9 cellular contexts compared by ENCODE assay signal in the genomic region with DNA sequence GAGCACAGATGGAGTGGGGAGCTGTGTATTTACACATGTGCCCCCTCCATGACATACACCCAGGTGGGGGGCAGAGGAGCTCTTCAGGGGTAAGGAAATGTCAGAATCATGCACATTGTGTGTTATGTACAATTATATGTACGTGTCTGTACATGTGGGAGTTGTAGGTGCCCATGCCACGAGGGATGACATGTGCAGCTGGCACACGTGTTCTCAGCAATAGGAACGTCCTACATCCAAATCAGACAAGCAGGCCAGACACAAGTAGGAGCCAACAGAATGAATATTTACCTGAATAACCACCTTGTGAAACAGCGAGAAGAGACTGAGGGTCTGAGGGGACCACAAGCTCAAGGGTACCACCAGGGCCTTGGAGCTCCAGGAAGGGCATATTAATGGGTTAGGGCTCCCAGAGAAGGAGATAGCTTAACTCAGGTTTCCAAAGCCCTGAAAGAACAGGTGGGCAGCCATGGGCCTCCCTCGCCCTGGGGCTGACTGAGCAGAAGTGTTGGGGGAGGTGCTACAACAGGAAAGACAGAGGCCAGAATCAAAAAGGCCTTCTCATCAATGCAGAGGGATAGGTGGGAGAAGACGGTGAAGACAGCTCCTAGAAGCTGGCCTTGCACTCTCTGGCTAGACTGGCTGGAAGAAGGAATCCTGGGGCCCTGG. TPM values are rescaled to one million over a fixed set of nuclear protein-coding genes. Genes with fewer than 3 reads are reported as not detected.
DNase-seq lines count a peak whose midpoint lies in the region; ATAC-seq and TF ChIP-seq lines count a peak whose summit lies in the region.
"Had no signal": no experiment of that assay in that cellular context is flagged by ENCODE, and none has a peak within 500 bp of the region (broad histone marks: within the 10 kb centered on the region; RNA-seq: fewer than 3 reads in every experiment).

No MANE protein-coding gene starts in this region.

- H3K27me3 ChIP-seq in adipocyte (replicated peaks; ENCODE audit: control insufficient read depth, insufficient read depth, low read length): no peaks in the 10 kb centered on the region
- peaks cover 30% of the 10 kb centered on the region for H3K27me3 ChIP-seq in lower lobe of right lung (ENCODE audit: low read depth)
- no peaks in the 10 kb centered on the region for H3K27me3 ChIP-seq in tibial artery

- H3K27ac Mint-ChIP-seq in activated CD8-positive, alpha-beta T cell treated with anti-CD3 and anti-CD28 coated beads for 36 hours: no peak overlapping the region
- H3K27ac Mint-ChIP-seq: activated CD8-positive, alpha-beta T cell treated with anti-CD3 and anti-CD28 coated beads, Interleukin-2, amount 10 ng/mL, durations not matched to agents 7 days and 5 days had no signal

- H3K36me3 Mint-ChIP-seq in activated CD8-positive, alpha-beta T cell treated with anti-CD3 and anti-CD28 coated beads for 36 hours (ENCODE audit: low read depth): no peaks in the 10 kb centered on the region

- peaks cover 50% of the 10 kb centered on the region for H3K36me3 ChIP-seq in adipocyte (ENCODE audit: control insufficient read depth, insufficient read depth, low read length, severe bottlenecking)
- peaks cover 6% of the 10 kb centered on the region for H3K36me3 ChIP-seq in lower lobe of right lung
- peaks cover under 1 to 40% (median 20%) of the 10 kb centered on the region in 3 donors for H3K36me3 ChIP-seq in tibial artery

- peak overlapping the region; percentile 34 for H3K27ac ChIP-seq in lower lobe of right lung
- H3K27ac ChIP-seq in tibial artery: peak overlapping the region; percentile 83

- peaks cover 29% of the 10 kb centered on the region for H3K4me1 Mint-ChIP-seq in activated CD8-positive, alpha-beta T cell treated with anti-CD3 and anti-CD28 coated beads for 36 hours (ENCODE audit: low read depth)

- H3K4me1 ChIP-seq in adipocyte (ENCODE audit: control insufficient read depth, insufficient read depth, low read length) (peaks cover 56% of the 10 kb centered on the region), lower lobe of right lung (peaks cover 42% of the 10 kb centered on the region), tibial artery (peaks cover 4 to 94% (median 61%) of the 10 kb centered on the region in 4 donors)

- H3K9me3 Mint-ChIP-seq in activated CD8-positive, alpha-beta T cell treated with anti-CD3 and anti-CD28 coated beads for 36 hours: no peaks in the 10 kb centered on the region

- H3K9me3 ChIP-seq in adipocyte (ENCODE audit: control insufficient read depth, low read length) (no peaks in the 10 kb centered on the region), lower lobe of right lung (no peaks in the 10 kb centered on the region), tibial artery (no peaks in the 10 kb centered on the region)

- POLR2A ChIA-PET in activated CD8-positive, alpha-beta T cell treated with anti-CD3 and anti-CD28 coated beads for 36 hours (lab: Charles Lee): interaction anchor here (1.0 to 1.6 kb wide), 2 partner anchors 44 to 57 kb away, joined by 3 to 4 read pairs; no protein-coding TSS in a partner anchor

- intact Hi-C loops in lower lobe of right lung (cut with DNase I) (no loop called here), tibial artery (cut with DNase I; ENCODE audit: low total_unique reads) (loop anchor here (2.0 kb wide), 1 partner anchor 30 kb away; no protein-coding TSS in a partner anchor)
- intact Hi-C loops in activated CD8-positive, alpha-beta T cell treated with anti-CD3 and anti-CD28 coated beads for 36 hours (cut with micrococcal nuclease): loop anchor here (5.0 kb wide), 1 partner anchor 38 kb away; no protein-coding TSS in a partner anchor

- DNase-seq in NCI-H345 (lab: John Stamatoyannopoulos, UW) (peak; percentile 28), NCI-H345 treated with DMSO at 0.1 percent for 48 hours (lab: John Stamatoyannopoulos, UW; ENCODE audit: unreplicated experiment) (no peak), adipocyte (ENCODE audit: low read depth) (no peak), lower lobe of right lung (no peak), tibial artery (no peak), GM19238 (ENCODE audit: insufficient read length, low spot score) (no peak), NCI-H2227 (lab: John Stamatoyannopoulos, UW; ENCODE audit: unreplicated experiment) (no peak)
- DNase-seq in activated CD8-positive, alpha-beta T cell treated with anti-CD3 and anti-CD28 coated beads for 36 hours: no peak
- DNase-seq: activated CD8-positive, alpha-beta T cell treated with anti-CD3 and anti-CD28 coated beads, Interleukin-2, amount 10 ng/mL, durations not matched to agents 7 days and 5 days had no signal

- no peak overlapping the region for H3K4me3 Mint-ChIP-seq in activated CD8-positive, alpha-beta T cell treated with anti-CD3 and anti-CD28 coated beads for 36 hours
- H3K4me3 Mint-ChIP-seq: activated CD8-positive, alpha-beta T cell treated with anti-CD3 and anti-CD28 coated beads, Interleukin-2, amount 10 ng/mL, durations not matched to agents 7 days and 5 days had no signal

- peak overlapping the region; percentile 72 for H3K9ac ChIP-seq in adipocyte (ENCODE audit: low read length)

- TF ChIP-seq CTCF in lower lobe of right lung (IDR thresholded peaks at IDR 0.05): no peak
- TF ChIP-seq CTCF in tibial artery (IDR thresholded peaks at IDR 0.05): no peak
- TF ChIP-seq CTCF in activated CD8-positive, alpha-beta T cell treated with anti-CD3 and anti-CD28 coated beads for 36 hours (IDR thresholded peaks at IDR 0.05): no peak

- no peak for ATAC-seq in lower lobe of right lung
- ATAC-seq in activated CD8-positive, alpha-beta T cell treated with anti-CD3 and anti-CD28 coated beads for 36 hours: no peak
- ATAC-seq: activated CD8-positive, alpha-beta T cell treated with anti-CD3 and anti-CD28 coated beads, Interleukin-2, amount 10 ng/mL, durations not matched to agents 7 days and 5 days had no signal

- H3K4me3 ChIP-seq in adipocyte (ENCODE audit: low read length) (peak overlapping the region; percentile 92), lower lobe of right lung (no peak overlapping the region), tibial artery (peak overlapping the region; percentile 3 to 62)

- CTCF ChIA-PET in activated CD8-positive, alpha-beta T cell treated with anti-CD3 and anti-CD28 coated beads for 36 hours (lab: Charles Lee): interaction anchor here (1.3 to 5.9 kb wide), 5 partner anchors 14 to 89 kb away, joined by 3 to 51 read pairs (median 5); no protein-coding TSS in a partner anchor

- peaks cover 15% of the 10 kb centered on the region for H3K27me3 Mint-ChIP-seq in activated CD8-positive, alpha-beta T cell treated with anti-CD3 and anti-CD28 coated beads for 36 hours

RNA-seq across cellular contexts. Expression of gene COL16A1, which starts 3.2 kb away (rescaled TPM):
- 11.8 TPM for total RNA-seq in lower lobe of right lung
- total RNA-seq in activated CD8-positive, alpha-beta T cell treated with anti-CD3 and anti-CD28 coated beads for 36 hours: under 1 TPM in 1 of 2 experiments, not detected in 1; 0.34 TPM
- total RNA-seq: activated CD8-positive, alpha-beta T cell treated with anti-CD3 and anti-CD28 coated beads, Interleukin-2, amount 10 ng/mL, durations not matched to agents 7 days and 5 days had no signal

RNA-seq across cellular contexts. Expression of gene PEF1, which starts 55.9 kb away (rescaled TPM):
- 61.6 TPM for total RNA-seq in lower lobe of right lung
- 10 to 100 TPM; 58.1 to 61.9 TPM for total RNA-seq in activated CD8-positive, alpha-beta T cell treated with anti-CD3 and anti-CD28 coated beads for 36 hours
